ENCODE assay signal across 1 cellular context in genomic region chr16:11852092-11852809, GRCh38.
A peak's percentile ranks its signal among the peaks of the same experiment; 100 is the strongest.
TF ChIP-seq lines count a peak whose summit lies in the region.

No MANE protein-coding gene starts in this region.

TF ChIP-seq in HepG2, 621 proteins besides CTCF, POLR2A, EP300 and RAD21 (continued from another document and continues in another):
- TF ChIP-seq ZNF30 (CRISPR knock-in tag; IDR thresholded peaks at IDR 0.05) (no peak), JDP2 (CRISPR knock-in tag; IDR thresholded peaks at IDR 0.05; ENCODE audit: borderline replicate concordance) (no peak), MEF2D (CRISPR knock-in tag; IDR thresholded peaks at IDR 0.05) (no peak), POLR2AphosphoS5 (IDR thresholded peaks at IDR 0.05; ENCODE audit: low read depth, low read length) (no peak), SRY (CRISPR knock-in tag; IDR thresholded peaks at IDR 0.05) (no peak), NFATC3 (CRISPR knock-in tag; IDR thresholded peaks at IDR 0.05) (0 out of 2 replicates have a peak, but pooled peaks have one; percentile 23), ZNF770 (CRISPR knock-in tag; IDR thresholded peaks at IDR 0.05) (peak; percentile 95), ZBTB4 (CRISPR knock-in tag; IDR thresholded peaks at IDR 0.05; ENCODE audit: borderline replicate concordance) (no peak), ZNF572 (CRISPR knock-in tag; IDR thresholded peaks at IDR 0.05) (no peak), ZNF224 (CRISPR knock-in tag; IDR thresholded peaks at IDR 0.05) (peak; percentile 79; the same call in 1 of the 2 replicates), PRPF4 (IDR thresholded peaks at IDR 0.05; ENCODE audit: low read depth, low read length, poor library complexity, severe bottlenecking) (no peak), POGZ (CRISPR knock-in tag; IDR thresholded peaks at IDR 0.05) (no peak), NCOA1 (CRISPR knock-in tag; IDR thresholded peaks at IDR 0.05) (peak; percentile 43; the same call in 1 of the 2 replicates), ZNF574 (CRISPR knock-in tag; IDR thresholded peaks at IDR 0.05) (no peak), MBD4 (IDR thresholded peaks at IDR 0.05; ENCODE audit: borderline replicate concordance, low read length) (no peak), CBX1 (IDR thresholded peaks at IDR 0.05; ENCODE audit: low read depth) (no peak), ZNF326 (CRISPR knock-in tag; IDR thresholded peaks at IDR 0.05; ENCODE audit: borderline replicate concordance) (no peak), ZNF232 (CRISPR knock-in tag; IDR thresholded peaks at IDR 0.05; ENCODE audit: borderline replicate concordance) (peak; percentile 62; the same call in 1 of the 2 replicates), ZNF407 (CRISPR knock-in tag; IDR thresholded peaks at IDR 0.05; ENCODE audit: not compliant biosample characterization) (peak; percentile 7), BCL6 (CRISPR knock-in tag; IDR thresholded peaks at IDR 0.05) (no peak), GABPA (IDR thresholded peaks at IDR 0.05; ENCODE audit: low read depth, low read length) (no peak), GABPA (CRISPR knock-in tag; IDR thresholded peaks at IDR 0.05; ENCODE audit: low read depth) (no peak), HOXA5 (CRISPR knock-in tag; IDR thresholded peaks at IDR 0.05) (no peak), RORA (CRISPR knock-in tag; IDR thresholded peaks at IDR 0.05) (no peak), MAFK (conservative IDR thresholded peaks at IDR 0.05 in 1 of 2, IDR thresholded peaks at IDR 0.05 in 1 of 2; ENCODE audit: low read length in 2 of 2) (no peak), NCOR1 (IDR thresholded peaks at IDR 0.05; ENCODE audit: borderline replicate concordance, low read length) (no peak), DBP (CRISPR knock-in tag; IDR thresholded peaks at IDR 0.05; ENCODE audit: not compliant biosample characterization) (no peak), FOXO4 (CRISPR knock-in tag; conservative IDR thresholded peaks at IDR 0.05) (no peak; the same call in 1 of the 2 replicates), WIZ (CRISPR knock-in tag; IDR thresholded peaks at IDR 0.05) (peak; percentile 78; the same call in 1 of the 2 replicates), MLXIP (CRISPR knock-in tag; IDR thresholded peaks at IDR 0.05; ENCODE audit: borderline replicate concordance) (no peak)
